ENCODE assay signal across 22 cellular contexts in the genomic region with DNA sequence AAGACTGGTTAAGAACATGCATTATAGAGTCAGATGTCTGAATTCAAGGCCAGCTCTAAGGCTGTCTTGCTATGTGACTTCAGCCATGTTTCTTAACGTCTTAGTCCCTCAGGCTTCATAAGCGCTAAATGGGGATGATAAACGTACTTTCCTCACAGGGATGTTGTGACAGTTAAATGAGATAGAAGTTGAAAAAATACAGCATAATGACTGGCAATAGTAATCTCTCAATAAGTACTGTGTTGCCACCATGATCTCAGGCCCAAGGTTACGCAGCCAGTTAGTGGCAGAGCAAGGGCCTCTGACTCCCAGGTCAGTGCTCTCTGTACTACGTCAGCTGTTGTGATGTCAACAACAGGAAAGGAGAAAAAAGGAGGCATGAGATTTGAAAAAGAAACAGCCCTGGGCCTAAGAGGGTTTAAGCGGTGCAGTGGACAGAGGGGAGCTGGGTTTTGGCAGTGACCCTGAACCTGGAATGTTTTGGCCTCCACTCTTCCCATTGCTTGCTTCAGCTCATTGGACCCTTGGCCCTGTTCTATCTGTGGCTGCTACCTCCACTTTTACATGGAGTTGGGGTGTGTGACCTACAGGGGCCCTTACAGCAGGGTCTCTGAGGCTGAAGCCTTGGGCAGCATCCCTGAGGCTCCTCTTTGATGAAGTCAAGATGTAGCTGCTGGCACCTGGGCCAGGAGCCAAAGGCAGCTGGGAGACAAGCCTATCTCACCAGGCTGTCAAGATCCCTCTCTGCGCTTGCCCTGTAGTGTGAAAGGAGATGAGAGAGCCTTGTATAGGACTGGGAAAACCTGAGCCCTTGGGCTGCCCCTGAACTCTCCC. TPM values are rescaled to one million over a fixed set of nuclear protein-coding genes. Genes with fewer than 3 reads are reported as not detected.
A peak's percentile ranks its signal among the peaks of the same experiment; 100 is the strongest.
DNase-seq lines count a peak whose midpoint lies in the region; ATAC-seq, FAIRE-seq and TF ChIP-seq lines count a peak whose summit lies in the region.
"Had no signal": no experiment of that assay in that cellular context is flagged by ENCODE, and none has a peak within 500 bp of the region (broad histone marks: within the 10 kb centered on the region; RNA-seq: fewer than 3 reads in every experiment).

No MANE protein-coding gene starts in this region.

- H3K4me3 ChIP-seq in right atrium auricular region (no peak overlapping the region), endodermal cell (ENCODE audit: low read length) (no peak overlapping the region)

- H3K4me1 Mint-ChIP-seq in endodermal cell, result no peaks in the 10 kb centered on the region
- H3K4me1 Mint-ChIP-seq in stimulated activated memory B cell treated with anti-CD40 and anti-IgM and Interleukin-4, amounts not matched to agents 10 μg/mL and 1 μg/mL and 100 μg/mL, for 72 hours, result peaks cover 13% of the 10 kb centered on the region

- H3K9me3 ChIP-seq in right atrium auricular region (no peaks in the 10 kb centered on the region), endodermal cell (ENCODE audit: control insufficient read depth, low read length) (no peaks in the 10 kb centered on the region)
- H3K9me3 ChIP-seq: Peyer's patch, tibial artery had no signal

- TF ChIP-seq POLR2A in H54 (IDR thresholded peaks at IDR 0.05; ENCODE audit: low read depth, low read length), result no peak

- H3K9me3 Mint-ChIP-seq in endodermal cell, result no peaks in the 10 kb centered on the region
- H3K9me3 Mint-ChIP-seq in stimulated activated memory B cell treated with anti-CD40 and anti-IgM and Interleukin-4, amounts not matched to agents 10 μg/mL and 1 μg/mL and 100 μg/mL, for 72 hours, result no peaks in the 10 kb centered on the region
- H3K9me3 Mint-ChIP-seq: activated naive CD4-positive, alpha-beta T cell treated with anti-CD3 and anti-CD28 coated beads for 36 hours; IgD-negative memory B cell; neural crest cell had no signal

- ATAC-seq in stimulated activated memory B cell treated with anti-CD40 and anti-IgM and Interleukin-4, amounts not matched to agents 10 μg/mL and 1 μg/mL and 100 μg/mL, for 72 hours, result no peak
- ATAC-seq in GM21526 (IDR thresholded peaks at IDR 0.05; ENCODE audit: low FRiP score, unreplicated experiment), result no peak
- ATAC-seq in HG03159 (IDR thresholded peaks at IDR 0.05; ENCODE audit: unreplicated experiment), result no peak

- H3K4me3 Mint-ChIP-seq in endodermal cell, result no peak overlapping the region
- no peak overlapping the region for H3K4me3 Mint-ChIP-seq in stimulated activated memory B cell treated with anti-CD40 and anti-IgM and Interleukin-4, amounts not matched to agents 10 μg/mL and 1 μg/mL and 100 μg/mL, for 72 hours
- H3K4me3 Mint-ChIP-seq: neural crest cell had no signal

- H3K27me3 ChIP-seq in right atrium auricular region (no peaks in the 10 kb centered on the region), endodermal cell (ENCODE audit: control insufficient read depth, insufficient read depth, low read length, poor library complexity, severe bottlenecking) (peaks cover 54% of the 10 kb centered on the region)
- H3K27me3 ChIP-seq: Peyer's patch, tibial artery had no signal

- FAIRE-seq in H54 (lab: Jason Lieb, UNC), result no peak

- H3K36me3 Mint-ChIP-seq in endodermal cell (ENCODE audit: low read depth), result no peaks in the 10 kb centered on the region
- peaks cover 6% of the 10 kb centered on the region for H3K36me3 Mint-ChIP-seq in stimulated activated memory B cell treated with anti-CD40 and anti-IgM and Interleukin-4, amounts not matched to agents 10 μg/mL and 1 μg/mL and 100 μg/mL, for 72 hours

- 93 to 94% methylated on average over 5 to 7 of the region's 7 CpGs for WGBS in endodermal cell (ENCODE audit: insufficient coverage in 1 of 2, insufficient read length in 1 of 2), 2 experiments

- peaks cover 66% of the 10 kb centered on the region for H3K27me3 Mint-ChIP-seq in endodermal cell (ENCODE audit: insufficient read depth)
- H3K27me3 Mint-ChIP-seq in stimulated activated memory B cell treated with anti-CD40 and anti-IgM and Interleukin-4, amounts not matched to agents 10 μg/mL and 1 μg/mL and 100 μg/mL, for 72 hours, result no peaks in the 10 kb centered on the region
- H3K27me3 Mint-ChIP-seq: IgD-negative memory B cell had no signal

- H3K4me1 ChIP-seq in right atrium auricular region (peaks cover 0 to 32% of the 10 kb centered on the region in 2 donors), endodermal cell (ENCODE audit: control insufficient read depth, insufficient read depth, low read length) (no peaks in the 10 kb centered on the region)

- intact Hi-C loops in cardiac septum (cut with DNase I), result loop anchor here (2.0 kb wide), 1 partner anchor 26 kb away; a partner anchor contains a TSS

- H3K27ac ChIP-seq in right atrium auricular region (peak overlapping the region; percentile 77 to 83), endodermal cell (ENCODE audit: low read depth, low read length) (no peak overlapping the region)

- no peak for TF ChIP-seq CTCF in right atrium auricular region (IDR thresholded peaks at IDR 0.05)
- TF ChIP-seq CTCF in endodermal cell (conservative IDR thresholded peaks at IDR 0.05), result no peak

- no peak overlapping the region for H3K9ac ChIP-seq in endodermal cell (ENCODE audit: extremely low read depth, low read length, poor library complexity, severe bottlenecking)

- H3K36me3 ChIP-seq in right atrium auricular region (no peaks in the 10 kb centered on the region), endodermal cell (ENCODE audit: control insufficient read depth, insufficient read depth, low read length) (no peaks in the 10 kb centered on the region)
- H3K36me3 ChIP-seq: Peyer's patch, tibial artery had no signal

- no peak for DNase-seq in right atrium auricular region (ENCODE audit: low spot score)
- DNase-seq in cardiac septum (ENCODE audit: low spot score), result no peak
- peak in 50 of 76 experiments; percentile 12 to 84 (median 49) for DNase-seq in HUDEP-2 (lab: John Stamatoyannopoulos, UW; ENCODE audit: unreplicated experiment in 76 of 76)
- DNase-seq in endodermal cell, result peak; percentile 38
- no peak for DNase-seq in H54 (ENCODE audit: insufficient read length, low spot score)
- DNase-seq: activated naive CD4-positive, alpha-beta T cell treated with anti-CD3 and anti-CD28 coated beads for 36 hours; AML-193; dermis blood vessel endothelial cell; DND-41; NCI-H2081 treated with DMSO at 0.1 percent for 48 hours; NCI-H774; stimulated activated CD4-positive, alpha-beta T cell treated with anti-CD3 and anti-CD28 coated beads, Interleukin-2, amount 100 ng/mL, for 24 hours had no signal

- H3K27ac Mint-ChIP-seq in endodermal cell, result no peak overlapping the region
- peak overlapping the region; percentile 77 for H3K27ac Mint-ChIP-seq in stimulated activated memory B cell treated with anti-CD40 and anti-IgM and Interleukin-4, amounts not matched to agents 10 μg/mL and 1 μg/mL and 100 μg/mL, for 72 hours
- H3K27ac Mint-ChIP-seq: activated naive CD4-positive, alpha-beta T cell treated with anti-CD3 and anti-CD28 coated beads for 36 hours had no signal

RNA-seq across cellular contexts. Expression of a gene that starts 8.4 kb away (rescaled TPM):
- under 1 TPM; 0.11 to 0.20 TPM for total RNA-seq in right atrium auricular region
- total RNA-seq in cardiac septum, result 1.2 TPM
- under 1 TPM; 0.04 to 0.40 TPM for total RNA-seq in endodermal cell
- polyA plus RNA-seq in endodermal cell (2013, experiment 1 of 2), result 1.1 TPM
- polyA plus RNA-seq in endodermal cell (2013, experiment 2 of 2), result 1.9 TPM

RNA-seq across cellular contexts. Expression of a gene that starts 15.6 kb away (rescaled TPM):
- not detected for total RNA-seq in right atrium auricular region
- total RNA-seq in cardiac septum, result not detected
- total RNA-seq in endodermal cell, result not detected
- not detected for polyA plus RNA-seq in endodermal cell (2013, experiment 1 of 2)
- polyA plus RNA-seq in endodermal cell (2013, experiment 2 of 2), result not detected
- total RNA-seq: activated naive CD4-positive, alpha-beta T cell treated with anti-CD3 and anti-CD28 coated beads for 36 hours; dermis blood vessel endothelial cell; glomerular endothelial cell; lung microvascular endothelial cell; neural crest cell; sciatic nerve had no signal
- polyA plus RNA-seq: IgD-negative memory B cell had no signal

RNA-seq across cellular contexts. Expression of a gene that starts 16.1 kb away (rescaled TPM):
- total RNA-seq in right atrium auricular region, result 10 to 100 TPM in 1 of 2 donors, 1 to 10 TPM in 1; 8.4 to 12.9 TPM
- 7.5 TPM for total RNA-seq in cardiac septum
- 10 to 100 TPM; 57.6 to 92.4 TPM for total RNA-seq in endodermal cell
- 80.7 TPM for polyA plus RNA-seq in endodermal cell (2013, experiment 1 of 2)
- 81.0 TPM for polyA plus RNA-seq in endodermal cell (2013, experiment 2 of 2)

RNA-seq across cellular contexts. Expression of a gene that starts 25.7 kb away (rescaled TPM):
- total RNA-seq in right atrium auricular region (10 to 100 TPM; 31.8 to 32.2 TPM), cardiac septum (178 TPM), endodermal cell (under 1 TPM; 0.15 to 0.42 TPM)
- 0.57 TPM for polyA plus RNA-seq in endodermal cell (2013, experiment 1 of 2)
- 0.12 TPM for polyA plus RNA-seq in endodermal cell (2013, experiment 2 of 2)

RNA-seq across cellular contexts. Expression of a gene that starts 39.2 kb away (rescaled TPM):
- total RNA-seq in right atrium auricular region, result 10 to 100 TPM; 49.1 to 65.3 TPM
- total RNA-seq in cardiac septum, result 106 TPM
- 10 to 100 TPM; 90.6 to 98.7 TPM for total RNA-seq in endodermal cell
- polyA plus RNA-seq in endodermal cell (2013, experiment 1 of 2), result 63.5 TPM
- polyA plus RNA-seq in endodermal cell (2013, experiment 2 of 2), result 51.7 TPM

Comparison
In these comparisons a context has a peak if more than half of its experiments do, and no peak if none do; other contexts are left out.
1. DNase-seq: peak in HUDEP-2 (50 of 76) and endodermal cell (single experiment); none in right atrium auricular region (single experiment), cardiac septum (single experiment) and H54 (single experiment).